In the genomic region with DNA sequence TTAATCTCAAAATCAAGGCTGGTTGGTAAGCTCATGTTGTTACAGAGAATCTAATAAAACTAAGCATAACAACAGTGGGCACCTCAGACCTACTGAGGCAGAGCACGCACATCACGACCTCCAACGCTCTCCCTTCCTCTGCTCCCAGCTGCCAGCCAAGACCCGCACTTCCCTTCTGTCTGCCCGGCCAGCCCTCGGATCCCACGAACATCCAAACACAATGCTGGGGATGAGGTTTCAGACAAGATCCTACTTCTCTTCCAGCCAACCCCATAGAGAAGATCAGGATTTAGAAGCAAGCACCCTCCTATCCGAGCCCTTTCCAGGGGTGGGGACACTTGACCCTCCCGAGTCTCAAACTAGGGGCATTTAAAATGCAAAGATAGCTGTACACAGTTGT, we compare ENCODE assay signal across 23 cellular contexts.
"Had no signal": no experiment of that assay in that cellular context is flagged by ENCODE, and none has a peak within 500 bp of the region (broad histone marks: within the 10 kb centered on the region; RNA-seq: fewer than 3 reads in every experiment).

No MANE protein-coding gene starts in this region.

- ATAC-seq: activated CD4-positive, alpha-beta T cell treated with anti-CD3 and anti-CD28 coated beads for 36 hours; activated naive CD4-positive, alpha-beta T cell treated with anti-CD3 and anti-CD28 coated beads, Interleukin-2, amount 50 U/mL, for 72 hours; K562; Right ventricle myocardium inferior; T-cell had no signal

- H3K4me3 Mint-ChIP-seq: activated CD4-positive, alpha-beta memory T cell treated with anti-CD3 and anti-CD28 coated beads, Interleukin-2, amount 10 ng/mL, durations not matched to agents 7 days and 5 days; activated CD4-positive, alpha-beta T cell treated with anti-CD3 and anti-CD28 coated beads for 36 hours; T-cell had no signal

- H3K27me3 Mint-ChIP-seq: activated CD4-positive, alpha-beta memory T cell treated with anti-CD3 and anti-CD28 coated beads, Interleukin-2, amount 10 ng/mL, durations not matched to agents 7 days and 5 days; activated CD4-positive, alpha-beta T cell treated with anti-CD3 and anti-CD28 coated beads for 36 hours; T-cell had no signal

- H3K36me3 Mint-ChIP-seq: activated naive CD4-positive, alpha-beta T cell treated with anti-CD3 and anti-CD28 coated beads, Interleukin-2, amount 50 U/mL, for 72 hours had no signal

- H3K36me3 ChIP-seq: adrenal gland had no signal

- H3K4me3 ChIP-seq: adrenal gland, K562, SK-N-MC had no signal

- H3K27ac ChIP-seq: adrenal gland, SK-N-MC, WERI-Rb-1 had no signal

- H3K27me3 ChIP-seq: adrenal gland had no signal

- H3K4me1 ChIP-seq: adrenal gland had no signal

- DNase-seq: activated CD4-positive, alpha-beta memory T cell treated with anti-CD3 and anti-CD28 coated beads, Interleukin-2, amount 10 ng/mL, durations not matched to agents 7 days and 5 days; activated CD4-positive, alpha-beta T cell treated with anti-CD3 and anti-CD28 coated beads for 36 hours; activated CD4-positive, alpha-beta T cell treated with anti-CD3 and anti-CD28 coated beads, Interleukin-2, amount 50 U/mL, for 1 hour; activated T-cell treated with anti-CD3 and anti-CD28 coated beads for 4 hours; activated T-cell treated with anti-CD3 and anti-CD28 coated beads, Interleukin-2, amount 50 U/mL, for 48 hours; adrenal gland; anterior cingulate cortex; Karpas-422; MM.1S; NCI-H1105; NCI-H1436 treated with DMSO at 0.1 percent for 48 hours; NCI-H187; NCI-H2081 treated with DMSO at 0.1 percent for 48 hours; NCI-H2227 treated with DMSO at 0.1 percent for 48 hours; NCI-H446 treated with DMSO at 0.1 percent for 48 hours; NCI-H524 treated with DMSO at 0.1 percent for 48 hours; NCI-H774; T-cell had no signal

- H3K27ac Mint-ChIP-seq: activated CD4-positive, alpha-beta memory T cell treated with anti-CD3 and anti-CD28 coated beads, Interleukin-2, amount 10 ng/mL, durations not matched to agents 7 days and 5 days; activated CD4-positive, alpha-beta T cell treated with anti-CD3 and anti-CD28 coated beads for 36 hours; activated naive CD4-positive, alpha-beta T cell treated with anti-CD3 and anti-CD28 coated beads, Interleukin-2, amount 50 U/mL, for 72 hours; T-cell had no signal

- H3K9me3 ChIP-seq: adrenal gland had no signal

- H3K9me3 Mint-ChIP-seq: activated CD4-positive, alpha-beta memory T cell treated with anti-CD3 and anti-CD28 coated beads, Interleukin-2, amount 10 ng/mL, durations not matched to agents 7 days and 5 days; activated naive CD4-positive, alpha-beta T cell treated with anti-CD3 and anti-CD28 coated beads, Interleukin-2, amount 50 U/mL, for 72 hours; T-cell had no signal
